In the genomic region with DNA sequence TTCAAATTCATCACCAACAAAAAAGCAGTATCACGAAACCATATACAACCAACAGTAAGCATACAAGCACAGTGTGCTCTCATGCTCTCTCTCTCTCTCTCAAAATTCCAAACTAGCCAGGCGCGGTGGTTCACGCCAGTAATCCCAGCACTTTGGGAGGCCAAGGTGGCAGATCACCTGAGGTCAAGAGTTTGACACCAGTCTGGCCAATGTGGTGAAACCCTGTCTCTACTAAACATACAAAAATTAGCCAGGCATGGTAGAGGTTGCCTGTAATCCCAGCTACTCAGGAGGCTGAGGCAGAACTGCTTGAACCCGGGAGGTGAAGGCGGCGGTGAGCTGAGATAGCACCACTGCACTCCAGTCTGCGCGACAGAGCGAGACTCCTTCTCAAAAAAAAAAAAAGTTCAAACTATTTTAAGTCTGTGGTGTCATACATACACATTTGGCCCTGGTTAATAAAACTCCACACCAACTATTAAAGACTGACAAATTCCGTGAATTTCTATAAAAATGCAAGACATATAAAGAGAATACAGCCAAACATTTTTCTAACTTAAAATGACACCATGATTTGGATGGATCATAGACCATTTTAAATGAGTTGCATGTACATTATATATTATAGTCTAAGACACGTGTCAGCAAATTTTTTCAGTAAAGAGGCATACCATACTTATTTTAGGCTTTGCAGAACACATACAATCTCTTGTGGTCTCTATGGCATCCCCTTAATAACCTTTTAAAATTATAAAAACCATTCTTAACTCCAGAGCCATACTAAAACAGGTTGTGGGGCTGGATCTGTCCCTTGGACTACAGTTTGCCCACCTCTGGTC, we compare ENCODE assay signal across 2 cellular contexts.
A peak's percentile ranks its signal among the peaks of the same experiment; 100 is the strongest.
TF ChIP-seq lines count a peak whose summit lies in the region.

No MANE protein-coding gene starts in this region.

TF ChIP-seq in HEK293, 187 proteins besides CTCF, POLR2A, EP300 and RAD21:
- TF ChIP-seq ZNF600 (tag by site-specific recombination; IDR thresholded peaks at IDR 0.05) (0 out of 2 replicates have a peak, but pooled peaks have one; percentile 44), ZNF621 (tag by site-specific recombination; IDR thresholded peaks at IDR 0.05) (no peak)
TF ChIP-seq in HEK293: peak in this region for 1.

TF ChIP-seq in SK-N-SH, 30 proteins besides CTCF, POLR2A, EP300 and RAD21:
- no peak for TF ChIP-seq NFIC (IDR thresholded peaks at IDR 0.05; ENCODE audit: borderline replicate concordance)
- TF ChIP-seq, protein P1, sequence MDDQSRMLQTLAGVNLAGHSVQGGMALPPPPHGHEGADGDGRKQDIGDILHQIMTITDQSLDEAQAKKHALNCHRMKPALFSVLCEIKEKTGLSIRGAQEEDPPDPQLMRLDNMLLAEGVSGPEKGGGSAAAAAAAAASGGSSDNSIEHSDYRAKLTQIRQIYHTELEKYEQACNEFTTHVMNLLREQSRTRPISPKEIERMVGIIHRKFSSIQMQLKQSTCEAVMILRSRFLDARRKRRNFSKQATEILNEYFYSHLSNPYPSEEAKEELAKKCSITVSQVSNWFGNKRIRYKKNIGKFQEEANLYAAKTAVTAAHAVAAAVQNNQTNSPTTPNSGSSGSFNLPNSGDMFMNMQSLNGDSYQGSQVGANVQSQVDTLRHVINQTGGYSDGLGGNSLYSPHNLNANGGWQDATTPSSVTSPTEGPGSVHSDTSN (IDR thresholded peaks at IDR 0.05), result no peak
- TF ChIP-seq POLR2AphosphoS5 (IDR thresholded peaks at IDR 0.05; ENCODE audit: low read depth, low read length), result no peak
- TF ChIP-seq RXRA (IDR thresholded peaks at IDR 0.05; ENCODE audit: borderline replicate concordance, low read depth), result no peak
- TF ChIP-seq, protein P2, sequence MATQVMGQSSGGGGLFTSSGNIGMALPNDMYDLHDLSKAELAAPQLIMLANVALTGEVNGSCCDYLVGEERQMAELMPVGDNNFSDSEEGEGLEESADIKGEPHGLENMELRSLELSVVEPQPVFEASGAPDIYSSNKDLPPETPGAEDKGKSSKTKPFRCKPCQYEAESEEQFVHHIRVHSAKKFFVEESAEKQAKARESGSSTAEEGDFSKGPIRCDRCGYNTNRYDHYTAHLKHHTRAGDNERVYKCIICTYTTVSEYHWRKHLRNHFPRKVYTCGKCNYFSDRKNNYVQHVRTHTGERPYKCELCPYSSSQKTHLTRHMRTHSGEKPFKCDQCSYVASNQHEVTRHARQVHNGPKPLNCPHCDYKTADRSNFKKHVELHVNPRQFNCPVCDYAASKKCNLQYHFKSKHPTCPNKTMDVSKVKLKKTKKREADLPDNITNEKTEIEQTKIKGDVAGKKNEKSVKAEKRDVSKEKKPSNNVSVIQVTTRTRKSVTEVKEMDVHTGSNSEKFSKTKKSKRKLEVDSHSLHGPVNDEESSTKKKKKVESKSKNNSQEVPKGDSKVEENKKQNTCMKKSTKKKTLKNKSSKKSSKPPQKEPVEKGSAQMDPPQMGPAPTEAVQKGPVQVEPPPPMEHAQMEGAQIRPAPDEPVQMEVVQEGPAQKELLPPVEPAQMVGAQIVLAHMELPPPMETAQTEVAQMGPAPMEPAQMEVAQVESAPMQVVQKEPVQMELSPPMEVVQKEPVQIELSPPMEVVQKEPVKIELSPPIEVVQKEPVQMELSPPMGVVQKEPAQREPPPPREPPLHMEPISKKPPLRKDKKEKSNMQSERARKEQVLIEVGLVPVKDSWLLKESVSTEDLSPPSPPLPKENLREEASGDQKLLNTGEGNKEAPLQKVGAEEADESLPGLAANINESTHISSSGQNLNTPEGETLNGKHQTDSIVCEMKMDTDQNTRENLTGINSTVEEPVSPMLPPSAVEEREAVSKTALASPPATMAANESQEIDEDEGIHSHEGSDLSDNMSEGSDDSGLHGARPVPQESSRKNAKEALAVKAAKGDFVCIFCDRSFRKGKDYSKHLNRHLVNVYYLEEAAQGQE (IDR thresholded peaks at IDR 0.05; ENCODE audit: low read depth, low read length), result no peak
- TF ChIP-seq JUND (IDR thresholded peaks at IDR 0.05), result no peak
- TF ChIP-seq TAF1 (IDR thresholded peaks at IDR 0.05; ENCODE audit: borderline replicate concordance, low read depth, low read length), result no peak
- no peak for TF ChIP-seq YY1 (IDR thresholded peaks at IDR 0.05; ENCODE audit: low read depth)
- no peak for TF ChIP-seq RCOR1 (IDR thresholded peaks at IDR 0.05; ENCODE audit: low read length)
- TF ChIP-seq, protein P3, sequence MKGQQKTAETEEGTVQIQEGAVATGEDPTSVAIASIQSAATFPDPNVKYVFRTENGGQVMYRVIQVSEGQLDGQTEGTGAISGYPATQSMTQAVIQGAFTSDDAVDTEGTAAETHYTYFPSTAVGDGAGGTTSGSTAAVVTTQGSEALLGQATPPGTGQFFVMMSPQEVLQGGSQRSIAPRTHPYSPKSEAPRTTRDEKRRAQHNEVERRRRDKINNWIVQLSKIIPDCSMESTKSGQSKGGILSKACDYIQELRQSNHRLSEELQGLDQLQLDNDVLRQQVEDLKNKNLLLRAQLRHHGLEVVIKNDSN (IDR thresholded peaks at IDR 0.05; ENCODE audit: borderline replicate concordance, low read depth), result no peak
- no peak for TF ChIP-seq EZH2phosphoT487 (IDR thresholded peaks at IDR 0.05; ENCODE audit: borderline replicate concordance, low read depth)
- no peak for TF ChIP-seq SMC3 (IDR thresholded peaks at IDR 0.05; ENCODE audit: low read depth, low read length)
- no peak for TF ChIP-seq CHD2 (IDR thresholded peaks at IDR 0.05; ENCODE audit: low read length, partially characterized antibody)
TF ChIP-seq in SK-N-SH: peak in this region for 0.
